ENCODE assay signal across 8 cellular contexts in the genomic region with DNA sequence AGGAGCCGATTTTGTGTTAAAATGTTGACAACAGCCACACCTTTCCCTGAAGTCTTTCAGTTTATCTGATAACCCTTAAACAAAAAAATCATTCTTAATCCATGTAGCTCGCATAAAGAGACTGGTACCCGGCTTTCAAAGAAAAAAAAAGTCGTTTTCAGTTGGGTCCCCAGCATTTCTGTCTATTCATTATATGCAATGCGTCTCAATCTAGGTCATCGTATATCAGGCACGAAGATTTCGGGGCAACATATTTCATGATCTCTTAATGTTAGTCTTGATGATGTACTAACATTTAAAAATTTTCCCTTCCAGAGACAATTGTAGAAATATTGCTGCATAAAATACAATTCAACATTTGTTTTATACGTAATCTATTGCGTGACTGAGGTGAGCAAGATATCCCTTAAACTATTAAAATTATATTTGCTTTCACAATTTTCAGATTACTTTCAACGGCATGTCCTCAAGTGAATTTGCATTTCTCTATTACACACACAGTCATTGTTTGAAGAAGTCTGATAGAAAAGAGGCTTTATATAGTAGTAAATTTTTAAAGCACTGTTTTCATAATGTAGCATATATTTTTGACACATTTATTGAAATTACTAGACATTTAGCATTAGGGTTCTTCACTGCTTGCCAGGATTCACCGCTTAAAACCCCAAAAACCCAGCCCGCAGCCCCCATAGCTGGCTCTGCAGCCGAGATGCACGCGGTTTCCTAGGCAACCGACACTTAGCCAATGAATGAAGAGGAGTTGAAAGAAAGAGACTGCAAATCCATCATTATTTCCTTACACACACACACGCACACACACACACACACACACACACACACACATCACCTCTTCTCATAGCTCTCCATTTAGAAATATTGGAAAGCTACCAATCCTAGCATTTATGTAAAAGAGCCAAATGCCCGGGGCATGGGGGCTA. TPM values are rescaled to one million over a fixed set of nuclear protein-coding genes. Genes with fewer than 3 reads are reported as not detected.
DNase-seq lines count a peak whose midpoint lies in the region; ATAC-seq and TF ChIP-seq lines count a peak whose summit lies in the region.

No MANE protein-coding gene starts in this region.

- no peak overlapping the region for H3K27ac Mint-ChIP-seq in stimulated activated naive CD8-positive, alpha-beta T cell treated with anti-CD3 and anti-CD28 coated beads, Interleukin-15, Interleukin-2, amounts not matched to agents 100 ng/mL and 50 ng/mL, for 24 hours

- peaks cover 13% of the 10 kb centered on the region for H3F3A ChIP-seq in SU-DHL-6 (ENCODE audit: insufficient read depth)

- peak overlapping the region; percentile 70; the same call in 1 of the 2 replicates for H3K9ac ChIP-seq in SU-DHL-6 (ENCODE audit: low read length)

- no peaks in the 10 kb centered on the region for H3K36me3 Mint-ChIP-seq in stimulated activated naive CD8-positive, alpha-beta T cell treated with anti-CD3 and anti-CD28 coated beads, Interleukin-15, Interleukin-2, amounts not matched to agents 100 ng/mL and 50 ng/mL, for 24 hours (ENCODE audit: low read depth)

- peaks cover 9% of the 10 kb centered on the region; the same call in 1 of the 2 replicates for H3K79me2 ChIP-seq in SU-DHL-6 (ENCODE audit: insufficient read depth, low read length)

- peaks cover 88% of the 10 kb centered on the region for H3K27me3 Mint-ChIP-seq in stimulated activated naive CD8-positive, alpha-beta T cell treated with anti-CD3 and anti-CD28 coated beads, Interleukin-15, Interleukin-2, amounts not matched to agents 100 ng/mL and 50 ng/mL, for 24 hours

- peaks cover 50% of the 10 kb centered on the region for H3K4me1 Mint-ChIP-seq in stimulated activated naive CD8-positive, alpha-beta T cell treated with anti-CD3 and anti-CD28 coated beads, Interleukin-15, Interleukin-2, amounts not matched to agents 100 ng/mL and 50 ng/mL, for 24 hours (ENCODE audit: low read depth)

- no peaks in the 10 kb centered on the region for H4K20me1 ChIP-seq in SU-DHL-6 (ENCODE audit: low read depth, low read length)

- peak overlapping the region; percentile 57 for H3K4me3 Mint-ChIP-seq in stimulated activated naive CD8-positive, alpha-beta T cell treated with anti-CD3 and anti-CD28 coated beads, Interleukin-15, Interleukin-2, amounts not matched to agents 100 ng/mL and 50 ng/mL, for 24 hours

- no peak overlapping the region for H3K4me3 ChIP-seq in SU-DHL-6 (ENCODE audit: insufficient read depth, low read length, poor library complexity, severe bottlenecking)

- H3K9me2 ChIP-seq in SU-DHL-6 (replicated peaks; ENCODE audit: insufficient read depth, low read length), result no peaks in the 10 kb centered on the region

- intact Hi-C loops in posterior cingulate gyrus (cut with DNase I), result loop anchor here (5.0 kb wide), 1 partner anchor 73 kb away; the partner anchor contains the start of gene TUBB2A

- no peak overlapping the region for H2AFZ ChIP-seq in SU-DHL-6 (ENCODE audit: low read depth, low read length, severe bottlenecking)

- no peak overlapping the region for H3K27ac ChIP-seq in SU-DHL-6 (ENCODE audit: low read depth, low read length)

- no peak for DNase-seq in stimulated activated naive CD8-positive, alpha-beta T cell treated with anti-CD3 and anti-CD28 coated beads, Interleukin-15, Interleukin-2, amounts not matched to agents 100 U/mL and 50 U/mL, for 24 hours
- DNase-seq in glomerular visceral epithelial cell (ENCODE audit: extremely low spot score) (peak; percentile 59), posterior cingulate gyrus (peak in 6 of 10 donors; percentile 39 to 91 (median 58)), A172 (ENCODE audit: low spot score) (no peak)

- ATAC-seq in stimulated activated naive CD8-positive, alpha-beta T cell treated with anti-CD3 and anti-CD28 coated beads, Interleukin-15, Interleukin-2, amounts not matched to agents 100 U/mL and 50 U/mL, for 24 hours, result no peak
- ATAC-seq in HG03442 (IDR thresholded peaks at IDR 0.05; ENCODE audit: unreplicated experiment), result no peak
- no peak for ATAC-seq in GM19035 (IDR thresholded peaks at IDR 0.05; ENCODE audit: unreplicated experiment)

- H3K9me3 ChIP-seq in SU-DHL-6 (ENCODE audit: insufficient read depth, low read length), result no peaks in the 10 kb centered on the region

- no peaks in the 10 kb centered on the region for H3K36me3 ChIP-seq in SU-DHL-6 (ENCODE audit: low read length)

- TF ChIP-seq CTCF in SU-DHL-6 (IDR thresholded peaks at IDR 0.05; ENCODE audit: insufficient read depth, low read length, poor library complexity, severe bottlenecking), result no peak

- no peaks in the 10 kb centered on the region for H3K9me3 Mint-ChIP-seq in stimulated activated naive CD8-positive, alpha-beta T cell treated with anti-CD3 and anti-CD28 coated beads, Interleukin-15, Interleukin-2, amounts not matched to agents 100 ng/mL and 50 ng/mL, for 24 hours

- peak overlapping the region; percentile 66 for H3K4me2 ChIP-seq in SU-DHL-6 (ENCODE audit: low read depth, low read length, poor library complexity, severe bottlenecking)

- no peaks in the 10 kb centered on the region for H3K27me3 ChIP-seq in SU-DHL-6 (ENCODE audit: low read length)

RNA-seq across cellular contexts. Expression of gene TUBB2B, which starts 3.1 kb away (rescaled TPM):
- total RNA-seq in A172 (2014; rRNA removed; shearing (Covaris generic)), result 13.0 and 17.1 TPM in 2 replicates

RNA-seq across cellular contexts. Expression of gene PSMG4, which starts 28.2 kb away (rescaled TPM):
- total RNA-seq in A172 (2014; rRNA removed; shearing (Covaris generic)), result 23.4 and 38.4 TPM in 2 replicates

Comparison
In these comparisons a context has a peak if more than half of its experiments do, and no peak if none do; other contexts are left out.
1. DNase-seq: peak in glomerular visceral epithelial cell (single experiment) and posterior cingulate gyrus (6 of 10); none in stimulated activated naive CD8-positive, alpha-beta T cell treated with anti-CD3 and anti-CD28 coated beads, Interleukin-15, Interleukin-2, amounts not matched to agents 100 U/mL and 50 U/mL, for 24 hours (single experiment) and A172 (single experiment).